ENCODE assay signal across 22 cellular contexts in the genomic region with DNA sequence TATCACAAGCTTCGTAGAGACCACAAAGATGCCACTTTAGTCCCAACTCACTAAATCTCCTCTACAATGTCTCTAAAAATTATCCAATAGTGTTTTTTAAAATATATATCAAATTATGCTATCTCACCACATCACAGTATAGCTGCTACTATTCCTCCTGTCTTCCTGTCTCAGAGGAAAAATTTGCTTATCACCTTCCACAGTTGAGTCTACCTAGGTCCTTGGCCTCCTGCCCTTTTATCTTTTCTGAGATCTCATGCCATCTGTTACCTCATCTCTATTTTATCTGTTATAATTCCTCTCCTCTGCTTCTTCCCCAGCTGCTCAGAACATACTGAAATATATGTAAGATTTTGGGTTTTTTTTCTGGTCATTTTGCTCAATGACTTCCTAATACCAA.
"Had no signal": no experiment of that assay in that cellular context is flagged by ENCODE, and none has a peak within 500 bp of the region (broad histone marks: within the 10 kb centered on the region; RNA-seq: fewer than 3 reads in every experiment).

No MANE protein-coding gene starts in this region.

- H3K9me3 ChIP-seq: left lung, lower lobe of right lung, ovary, right atrium auricular region, right lobe of liver, stomach, testis, thyroid gland, transverse colon, upper lobe of left lung, vagina had no signal

- H3K27me3 ChIP-seq: left lung, ovary, right atrium auricular region, right lobe of liver, stomach, testis, thyroid gland, transverse colon, upper lobe of left lung, vagina had no signal

- H3K4me1 ChIP-seq: left lung, lower lobe of right lung, right atrium auricular region, right lobe of liver, testis, thyroid gland, transverse colon, upper lobe of left lung, vagina had no signal

- ATAC-seq: left colon; left lung; lower lobe of right lung; naive thymus-derived CD8-positive, alpha-beta T cell; right lobe of liver; stimulated activated naive B cell treated with anti-CD40 and anti-IgM and Interleukin-4, amounts not matched to agents 10 μg/mL and 1 μg/mL and 100 μg/mL, for 72 hours; stimulated activated naive CD8-positive, alpha-beta T cell treated with anti-CD3 and anti-CD28 coated beads, Interleukin-15, Interleukin-2, amounts not matched to agents 100 U/mL and 50 U/mL, for 24 hours had no signal

- H3K4me3 ChIP-seq: left lung, lower lobe of right lung, ovary, right atrium auricular region, right lobe of liver, smooth muscle cell, stomach, testis, thyroid gland, transverse colon, upper lobe of left lung, vagina had no signal

- H3K27ac ChIP-seq: left lung, lower lobe of right lung, ovary, right atrium auricular region, right lobe of liver, stomach, testis, thyroid gland, transverse colon, upper lobe of left lung, vagina had no signal

- H3K36me3 ChIP-seq: left lung, lower lobe of right lung, ovary, right atrium auricular region, right lobe of liver, stomach, thyroid gland, transverse colon, upper lobe of left lung, vagina had no signal

- DNase-seq: kidney glomerular epithelial cell; left colon; left lung; lower lobe of right lung; mammary epithelial cell; mesenchymal stem cell; naive thymus-derived CD8-positive, alpha-beta T cell; nephron progenitor cell; ovary; right lobe of liver; stimulated activated CD4-positive, alpha-beta T cell treated with anti-CD3 and anti-CD28 coated beads, Interleukin-1b, Interleukin-23, amount 100 ng/mL, for 48 hours; stimulated activated CD4-positive, alpha-beta T cell treated with anti-CD3 and anti-CD28 coated beads, Interleukin-2, amount 100 ng/mL, for 48 hours; stimulated activated naive B cell treated with anti-CD40 and anti-IgM and Interleukin-4, amounts not matched to agents 10 μg/mL and 1 μg/mL and 100 μg/mL, for 72 hours; stimulated activated naive CD8-positive, alpha-beta T cell treated with anti-CD3 and anti-CD28 coated beads, Interleukin-15, Interleukin-2, amounts not matched to agents 100 U/mL and 50 U/mL, for 24 hours; stomach; testis; thyroid gland; transverse colon; upper lobe of left lung had no signal

- H3K4me2 ChIP-seq: smooth muscle cell had no signal
